8 cellular contexts compared by ENCODE assay signal in the genomic region with DNA sequence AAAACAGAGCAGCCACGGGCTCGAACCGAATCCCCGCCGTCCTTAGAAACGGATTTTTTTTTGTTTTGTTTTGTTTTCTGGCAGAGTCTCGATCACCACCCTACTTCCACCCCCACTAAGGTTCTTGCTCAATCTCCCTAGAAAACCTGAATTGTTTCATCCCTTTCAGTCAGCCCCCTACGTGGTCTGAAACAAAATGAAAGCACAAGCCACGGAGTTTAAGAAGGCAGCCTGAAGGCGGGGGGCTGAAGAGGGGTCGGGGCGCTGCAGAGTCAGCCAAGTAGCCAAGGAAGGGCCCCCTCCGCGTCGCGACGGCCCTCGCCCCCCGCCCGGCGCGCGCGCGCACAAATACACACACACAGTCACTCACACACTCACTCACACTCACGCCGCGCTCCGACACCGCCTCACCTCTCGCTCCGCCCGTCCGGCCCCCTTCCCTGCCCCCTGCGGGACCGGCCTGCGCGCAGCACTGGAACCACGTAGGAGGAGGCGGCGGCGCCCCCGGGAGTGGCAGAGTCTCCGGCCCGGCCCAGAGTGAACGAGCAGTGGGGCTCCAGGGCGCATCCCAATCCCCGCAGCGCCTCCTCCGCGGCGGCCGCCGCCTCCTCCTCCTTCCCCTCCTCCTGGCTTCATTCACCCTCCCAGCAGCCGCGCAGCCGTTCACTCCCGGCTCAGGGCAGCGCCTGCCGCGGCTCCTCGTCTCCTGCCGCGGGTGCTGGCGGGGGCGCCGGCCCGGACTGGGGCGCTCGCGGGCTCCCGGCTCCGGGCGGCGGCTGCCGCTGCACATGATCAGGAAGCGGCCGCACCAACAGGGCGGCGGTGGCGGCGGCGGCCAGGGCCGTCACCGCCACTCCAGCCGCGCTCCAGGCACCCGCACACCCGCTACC. TPM values are rescaled to one million over a fixed set of nuclear protein-coding genes. Genes with fewer than 3 reads are reported as not detected.
DNase-seq lines count a peak whose midpoint lies in the region; ATAC-seq, FAIRE-seq and TF ChIP-seq lines count a peak whose summit lies in the region.

No MANE protein-coding gene starts in this region.

- no peaks in the 10 kb centered on the region for H3K9me3 Mint-ChIP-seq in activated T-helper 2 cell treated with anti-CD3 and anti-CD28 coated beads, Interferon-gamma antibody, Interleukin-2, Interleukin-4, amounts not matched to agents 10 μg/mL and 5 μg/mL and 100 μg/mL, durations not matched to agents 14 hours and 24 hours and 36 hours
- no peaks in the 10 kb centered on the region for H3K9me3 Mint-ChIP-seq in natural killer cell

- H3K36me3 Mint-ChIP-seq in activated T-helper 2 cell treated with anti-CD3 and anti-CD28 coated beads, Interferon-gamma antibody, Interleukin-2, Interleukin-4, amounts not matched to agents 10 μg/mL and 5 μg/mL and 100 μg/mL, durations not matched to agents 14 hours and 24 hours and 36 hours (ENCODE audit: low read depth) = peaks cover 27% of the 10 kb centered on the region
- no peaks in the 10 kb centered on the region for H3K36me3 Mint-ChIP-seq in natural killer cell

- peak overlapping the region; percentile 89 for H3K4me3 Mint-ChIP-seq in activated T-helper 2 cell treated with anti-CD3 and anti-CD28 coated beads, Interferon-gamma antibody, Interleukin-2, Interleukin-4, amounts not matched to agents 10 μg/mL and 5 μg/mL and 100 μg/mL, durations not matched to agents 14 hours and 24 hours and 36 hours (ENCODE audit: low read depth)
- H3K4me3 Mint-ChIP-seq in natural killer cell = peak overlapping the region; percentile 98

- ATAC-seq in GM19035 (IDR thresholded peaks at IDR 0.05; ENCODE audit: unreplicated experiment) = peak; percentile 43
- peak; percentile 31 for ATAC-seq in HG03442 (IDR thresholded peaks at IDR 0.05; ENCODE audit: unreplicated experiment)
- ATAC-seq in natural killer cell = peak; percentile 25 to 59 (median 40)

- TF ChIP-seq CTCF in AG09319 (IDR thresholded peaks at IDR 0.05; ENCODE audit: low read depth, low read length) (no peak), fibroblast of mammary gland (conservative IDR thresholded peaks at IDR 0.05; ENCODE audit: control insufficient read depth, insufficient read depth, low read depth, low read length) (no peak), natural killer cell (IDR thresholded peaks at IDR 0.05) (no peak)

- H3K27me3 Mint-ChIP-seq in activated T-helper 2 cell treated with anti-CD3 and anti-CD28 coated beads, Interferon-gamma antibody, Interleukin-2, Interleukin-4, amounts not matched to agents 10 μg/mL and 5 μg/mL and 100 μg/mL, durations not matched to agents 14 hours and 24 hours and 36 hours (ENCODE audit: low read depth) = no peaks in the 10 kb centered on the region
- no peaks in the 10 kb centered on the region for H3K27me3 Mint-ChIP-seq in natural killer cell (ENCODE audit: low read depth in 2 of 2)

- intact Hi-C loops in activated T-helper 2 cell treated with anti-CD3 and anti-CD28 coated beads, Interferon-gamma antibody, Interleukin-2, Interleukin-4, amounts not matched to agents 10 μg/mL and 5 μg/mL and 100 μg/mL, durations not matched to agents 14 hours and 24 hours and 36 hours (cut with micrococcal nuclease) = loop anchor here (1.0 to 10.0 kb wide), 7 partner anchors 29 to 325 kb away; no protein-coding TSS in a partner anchor
- intact Hi-C loops in natural killer cell (cut with micrococcal nuclease) = loop anchor here (1.0 to 10.0 kb wide), 9 partner anchors 11 to 945 kb away; a partner anchor contains a TSS

- peaks cover 59% of the 10 kb centered on the region for H3K4me1 Mint-ChIP-seq in activated T-helper 2 cell treated with anti-CD3 and anti-CD28 coated beads, Interferon-gamma antibody, Interleukin-2, Interleukin-4, amounts not matched to agents 10 μg/mL and 5 μg/mL and 100 μg/mL, durations not matched to agents 14 hours and 24 hours and 36 hours (ENCODE audit: low read depth)
- peaks cover 48 to 61% of the 10 kb centered on the region in 2 donors for H3K4me1 Mint-ChIP-seq in natural killer cell

- no peak for FAIRE-seq in RCC 7860 (lab: Jason Lieb, UNC)

- peak; percentile 79 for DNase-seq in AG09319 (ENCODE audit: extremely low read depth, low read depth)
- peak; percentile 65 for DNase-seq in RCC 7860 (ENCODE audit: low spot score)
- peak; percentile 71 for DNase-seq in activated T-helper 2 cell treated with anti-CD3 and anti-CD28 coated beads, Interferon-gamma antibody, Interleukin-2, Interleukin-4, amounts not matched to agents 10 μg/mL and 5 μg/mL and 100 μg/mL, durations not matched to agents 14 hours and 24 hours and 36 hours (ENCODE audit: low spot score)
- peak; percentile 83 for DNase-seq in fibroblast of mammary gland (ENCODE audit: low read depth)
- DNase-seq in natural killer cell = peak; percentile 75
- DNase-seq in stimulated activated naive CD4-positive, alpha-beta T cell (lab: John Stamatoyannopoulos, UW) = peak; percentile 48 to 73 (median 62)

- peak overlapping the region; percentile 70 for H3K4me3 ChIP-seq in fibroblast of mammary gland (ENCODE audit: control insufficient read depth, low read depth, low read length)

- H3K27ac Mint-ChIP-seq in activated T-helper 2 cell treated with anti-CD3 and anti-CD28 coated beads, Interferon-gamma antibody, Interleukin-2, Interleukin-4, amounts not matched to agents 10 μg/mL and 5 μg/mL and 100 μg/mL, durations not matched to agents 14 hours and 24 hours and 36 hours = peak overlapping the region; percentile 90
- H3K27ac Mint-ChIP-seq in natural killer cell = peak overlapping the region; percentile 95 to 97

RNA-seq across cellular contexts. Expression of a gene that starts 1.4 kb away (rescaled TPM):
- 66.5 and 69.1 TPM in 2 replicates for total RNA-seq in activated T-helper 2 cell treated with anti-CD3 and anti-CD28 coated beads, Interferon-gamma antibody, Interleukin-2, Interleukin-4, amounts not matched to agents 10 μg/mL and 5 μg/mL and 100 μg/mL, durations not matched to agents 14 hours and 24 hours and 36 hours
- 100 to 1,000 TPM in 1 of 3 donors, 10 to 100 TPM in 2; 90.4 to 120 (median 97.9) TPM for total RNA-seq in natural killer cell

Comparison
In these comparisons a context has a peak if more than half of its experiments do, and no peak if none do; other contexts are left out.
1. Peak in every context shown above with its lines: DNase-seq, ATAC-seq and H3K4me3 ChIP-seq.